Comparison of ENCODE assay signal across 1 cellular context in genomic region chr17:61862975-61863800, GRCh38.
TF ChIP-seq lines count a peak whose summit lies in the region.

BRIP1 (minus strand) TSS chr17:61863528; CDS start chr17:61861539, 1,989 bp downstream.

TF ChIP-seq in HepG2, 621 proteins besides CTCF, POLR2A, EP300 and RAD21 (continued from another document and continues in another):
- TF ChIP-seq ZNF263 (CRISPR knock-in tag; IDR thresholded peaks at IDR 0.05), result peak; percentile 19; the same call in 1 of the 2 replicates
- 0 out of 2 replicates have a peak, but pooled peaks have one; percentile 61 for TF ChIP-seq ZNF251 (CRISPR knock-in tag; IDR thresholded peaks at IDR 0.05)
- TF ChIP-seq MLXIP (CRISPR knock-in tag; IDR thresholded peaks at IDR 0.05; ENCODE audit: borderline replicate concordance), result no peak
- peak; percentile 31 for TF ChIP-seq HOXA3 (CRISPR knock-in tag; IDR thresholded peaks at IDR 0.05)
- TF ChIP-seq ZNF776 (CRISPR knock-in tag; IDR thresholded peaks at IDR 0.05), result 0 out of 2 replicates have a peak, but pooled peaks have one; percentile 17
- no peak for TF ChIP-seq ZNF205 (CRISPR knock-in tag; IDR thresholded peaks at IDR 0.05)
- 0 out of 2 replicates have a peak, but pooled peaks have one; percentile 65 for TF ChIP-seq NFE2L1 (CRISPR knock-in tag; IDR thresholded peaks at IDR 0.05; ENCODE audit: borderline replicate concordance)
- no peak; the same call in 1 of the 2 replicates for TF ChIP-seq ZMAT3 (CRISPR knock-in tag; conservative IDR thresholded peaks at IDR 0.05)
- TF ChIP-seq MXD3 (CRISPR knock-in tag; IDR thresholded peaks at IDR 0.05), result peak; percentile 35; the same call in 1 of the 2 replicates
- no peak for TF ChIP-seq ZBTB40 (IDR thresholded peaks at IDR 0.05)
- no peak; the same call in 1 of the 2 replicates for TF ChIP-seq ZBTB40 (CRISPR knock-in tag; IDR thresholded peaks at IDR 0.05)
- TF ChIP-seq IRF2 (CRISPR knock-in tag; IDR thresholded peaks at IDR 0.05), result no peak; the same call in 1 of the 2 replicates
- TF ChIP-seq ZNF614 (CRISPR knock-in tag; IDR thresholded peaks at IDR 0.05; ENCODE audit: borderline replicate concordance), result no peak
- 0 out of 2 replicates have a peak, but pooled peaks have one; percentile 72 for TF ChIP-seq SP140L (CRISPR knock-in tag; IDR thresholded peaks at IDR 0.05; ENCODE audit: borderline replicate concordance)
- TF ChIP-seq PAXIP1 (CRISPR knock-in tag; conservative IDR thresholded peaks at IDR 0.05), result peak; percentile 76
- TF ChIP-seq NR2F1 (CRISPR knock-in tag; IDR thresholded peaks at IDR 0.05), result no peak
- peak; percentile 91 for TF ChIP-seq SAP130 (CRISPR knock-in tag; IDR thresholded peaks at IDR 0.05; ENCODE audit: low read depth)
- no peak for TF ChIP-seq GPN1 (CRISPR knock-in tag; IDR thresholded peaks at IDR 0.05; ENCODE audit: borderline replicate concordance)
- no peak for TF ChIP-seq ZNF30 (CRISPR knock-in tag; IDR thresholded peaks at IDR 0.05)
- peak; percentile 88 for TF ChIP-seq MEIS1 (CRISPR knock-in tag; IDR thresholded peaks at IDR 0.05; ENCODE audit: borderline replicate concordance)
- TF ChIP-seq TFDP2 (CRISPR knock-in tag; IDR thresholded peaks at IDR 0.05), result peak; percentile 96
- no peak for TF ChIP-seq ZNF432 (CRISPR knock-in tag; IDR thresholded peaks at IDR 0.05; ENCODE audit: borderline replicate concordance)
- TF ChIP-seq KDM6A (CRISPR knock-in tag; IDR thresholded peaks at IDR 0.05; ENCODE audit: low read depth), result no peak
- TF ChIP-seq ZNF558 (CRISPR knock-in tag; IDR thresholded peaks at IDR 0.05; ENCODE audit: borderline replicate concordance), result no peak; the same call in 1 of the 2 replicates
- TF ChIP-seq KLF16 (CRISPR knock-in tag; IDR thresholded peaks at IDR 0.05), result no peak; a peak in 1 of 4 replicates
- no peak for TF ChIP-seq ATM (IDR thresholded peaks at IDR 0.05; ENCODE audit: borderline replicate concordance)
- TF ChIP-seq ZKSCAN1 (IDR thresholded peaks at IDR 0.05; ENCODE audit: low read length), result no peak
- TF ChIP-seq LRRFIP1 (CRISPR knock-in tag; conservative IDR thresholded peaks at IDR 0.05), result no peak
- 0 out of 2 replicates have a peak, but pooled peaks have one; percentile 10 for TF ChIP-seq ZFP36L1 (CRISPR knock-in tag; IDR thresholded peaks at IDR 0.05)
- no peak; the same call in 1 of the 2 replicates for TF ChIP-seq ZNF33A (CRISPR knock-in tag; IDR thresholded peaks at IDR 0.05; ENCODE audit: borderline replicate concordance)
- peak; percentile 90 for TF ChIP-seq ASH2L (IDR thresholded peaks at IDR 0.05; ENCODE audit: insufficient read length, low read depth, low read length)
- TF ChIP-seq ZNF530 (CRISPR knock-in tag; IDR thresholded peaks at IDR 0.05; ENCODE audit: low read depth), result no peak
- 0 out of 2 replicates have a peak, but pooled peaks have one; percentile 51 for TF ChIP-seq ZNF678 (CRISPR knock-in tag; IDR thresholded peaks at IDR 0.05)
- no peak for TF ChIP-seq ZNF260 (CRISPR knock-in tag; IDR thresholded peaks at IDR 0.05; ENCODE audit: borderline replicate concordance, low read depth)
- TF ChIP-seq ATF5 (CRISPR knock-in tag; IDR thresholded peaks at IDR 0.05; ENCODE audit: low read depth), result peak; percentile 43; the same call in 1 of the 2 replicates
- TF ChIP-seq ZNF331 (CRISPR knock-in tag; IDR thresholded peaks at IDR 0.05), result peak; percentile 19
- TF ChIP-seq ZNF326 (CRISPR knock-in tag; IDR thresholded peaks at IDR 0.05; ENCODE audit: borderline replicate concordance), result no peak
